In the genomic region with DNA sequence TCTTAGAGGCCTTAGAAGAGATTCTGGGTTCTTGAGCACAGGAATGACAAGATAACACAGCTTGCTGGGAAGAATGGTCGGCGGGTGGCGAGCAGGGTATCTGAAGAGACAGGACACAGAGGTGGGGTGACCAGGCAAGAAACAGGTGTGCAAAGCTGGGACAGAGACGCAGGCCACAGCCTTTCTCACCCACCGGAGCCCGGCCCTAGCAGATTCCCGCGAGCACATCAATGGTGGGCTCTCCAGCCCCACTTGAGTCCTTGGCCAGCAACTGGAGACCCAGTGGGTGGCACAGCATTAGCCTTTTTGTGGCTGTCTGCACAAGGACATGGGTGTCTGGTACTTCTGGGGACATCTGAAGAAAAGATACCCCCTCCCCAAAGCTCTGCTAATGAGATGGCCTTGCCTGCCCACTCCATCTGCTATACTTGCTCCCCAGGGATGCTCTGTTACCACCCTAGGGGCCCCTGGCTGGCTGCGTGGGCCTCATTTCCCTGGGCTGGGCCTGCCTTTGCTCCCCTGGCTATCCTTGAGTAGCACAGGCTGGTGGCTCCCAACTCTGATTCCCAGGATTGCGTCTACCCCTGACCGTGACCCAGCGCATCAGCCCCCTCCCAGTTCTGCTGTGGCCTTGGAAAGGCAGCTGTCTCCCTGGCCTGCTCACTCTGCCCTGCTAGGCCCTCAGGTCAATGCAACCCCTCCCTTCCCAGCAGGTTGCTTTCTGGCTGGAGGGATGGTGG, we compare ENCODE assay signal across 1 cellular context.
TF ChIP-seq lines count a peak whose summit lies in the region.

No MANE protein-coding gene starts in this region.

TF ChIP-seq in GM23338, 12 proteins besides CTCF, POLR2A, EP300 and RAD21:
- TF ChIP-seq, protein P1, sequence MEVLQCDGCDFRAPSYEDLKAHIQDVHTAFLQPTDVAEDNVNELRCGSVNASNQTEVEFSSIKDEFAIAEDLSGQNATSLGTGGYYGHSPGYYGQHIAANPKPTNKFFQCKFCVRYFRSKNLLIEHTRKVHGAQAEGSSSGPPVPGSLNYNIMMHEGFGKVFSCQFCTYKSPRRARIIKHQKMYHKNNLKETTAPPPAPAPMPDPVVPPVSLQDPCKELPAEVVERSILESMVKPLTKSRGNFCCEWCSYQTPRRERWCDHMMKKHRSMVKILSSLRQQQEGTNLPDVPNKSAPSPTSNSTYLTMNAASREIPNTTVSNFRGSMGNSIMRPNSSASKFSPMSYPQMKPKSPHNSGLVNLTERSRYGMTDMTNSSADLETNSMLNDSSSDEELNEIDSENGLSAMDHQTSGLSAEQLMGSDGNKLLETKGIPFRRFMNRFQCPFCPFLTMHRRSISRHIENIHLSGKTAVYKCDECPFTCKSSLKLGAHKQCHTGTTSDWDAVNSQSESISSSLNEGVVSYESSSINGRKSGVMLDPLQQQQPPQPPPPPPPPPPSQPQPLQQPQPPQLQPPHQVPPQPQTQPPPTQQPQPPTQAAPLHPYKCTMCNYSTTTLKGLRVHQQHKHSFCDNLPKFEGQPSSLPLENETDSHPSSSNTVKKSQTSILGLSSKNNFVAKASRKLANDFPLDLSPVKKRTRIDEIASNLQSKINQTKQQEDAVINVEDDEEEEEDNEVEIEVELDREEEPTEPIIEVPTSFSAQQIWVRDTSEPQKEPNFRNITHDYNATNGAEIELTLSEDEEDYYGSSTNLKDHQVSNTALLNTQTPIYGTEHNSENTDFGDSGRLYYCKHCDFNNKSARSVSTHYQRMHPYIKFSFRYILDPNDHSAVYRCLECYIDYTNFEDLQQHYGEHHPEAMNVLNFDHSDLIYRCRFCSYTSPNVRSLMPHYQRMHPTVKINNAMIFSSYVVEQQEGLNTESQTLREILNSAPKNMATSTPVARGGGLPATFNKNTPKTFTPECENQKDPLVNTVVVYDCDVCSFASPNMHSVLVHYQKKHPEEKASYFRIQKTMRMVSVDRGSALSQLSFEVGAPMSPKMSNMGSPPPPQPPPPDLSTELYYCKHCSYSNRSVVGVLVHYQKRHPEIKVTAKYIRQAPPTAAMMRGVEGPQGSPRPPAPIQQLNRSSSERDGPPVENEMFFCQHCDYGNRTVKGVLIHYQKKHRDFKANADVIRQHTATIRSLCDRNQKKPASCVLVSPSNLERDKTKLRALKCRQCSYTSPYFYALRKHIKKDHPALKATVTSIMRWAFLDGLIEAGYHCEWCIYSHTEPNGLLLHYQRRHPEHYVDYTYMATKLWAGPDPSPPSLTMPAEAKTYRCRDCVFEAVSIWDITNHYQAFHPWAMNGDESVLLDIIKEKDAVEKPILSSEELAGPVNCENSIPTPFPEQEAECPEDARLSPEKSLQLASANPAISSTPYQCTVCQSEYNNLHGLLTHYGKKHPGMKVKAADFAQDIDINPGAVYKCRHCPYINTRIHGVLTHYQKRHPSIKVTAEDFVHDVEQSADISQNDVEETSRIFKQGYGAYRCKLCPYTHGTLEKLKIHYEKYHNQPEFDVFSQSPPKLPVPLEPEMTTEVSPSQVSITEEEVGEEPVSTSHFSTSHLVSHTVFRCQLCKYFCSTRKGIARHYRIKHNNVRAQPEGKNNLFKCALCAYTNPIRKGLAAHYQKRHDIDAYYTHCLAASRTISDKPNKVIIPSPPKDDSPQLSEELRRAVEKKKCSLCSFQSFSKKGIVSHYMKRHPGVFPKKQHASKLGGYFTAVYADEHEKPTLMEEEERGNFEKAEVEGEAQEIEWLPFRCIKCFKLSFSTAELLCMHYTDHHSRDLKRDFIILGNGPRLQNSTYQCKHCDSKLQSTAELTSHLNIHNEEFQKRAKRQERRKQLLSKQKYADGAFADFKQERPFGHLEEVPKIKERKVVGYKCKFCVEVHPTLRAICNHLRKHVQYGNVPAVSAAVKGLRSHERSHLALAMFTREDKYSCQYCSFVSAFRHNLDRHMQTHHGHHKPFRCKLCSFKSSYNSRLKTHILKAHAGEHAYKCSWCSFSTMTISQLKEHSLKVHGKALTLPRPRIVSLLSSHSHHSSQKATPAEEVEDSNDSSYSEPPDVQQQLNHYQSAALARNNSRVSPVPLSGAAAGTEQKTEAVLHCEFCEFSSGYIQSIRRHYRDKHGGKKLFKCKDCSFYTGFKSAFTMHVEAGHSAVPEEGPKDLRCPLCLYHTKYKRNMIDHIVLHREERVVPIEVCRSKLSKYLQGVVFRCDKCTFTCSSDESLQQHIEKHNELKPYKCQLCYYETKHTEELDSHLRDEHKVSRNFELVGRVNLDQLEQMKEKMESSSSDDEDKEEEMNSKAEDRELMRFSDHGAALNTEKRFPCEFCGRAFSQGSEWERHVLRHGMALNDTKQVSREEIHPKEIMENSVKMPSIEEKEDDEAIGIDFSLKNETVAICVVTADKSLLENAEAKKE (CRISPR knock-in tag; IDR thresholded peaks at IDR 0.05), result no peak
- TF ChIP-seq ZNF114 (CRISPR knock-in tag; IDR thresholded peaks at IDR 0.05) (no peak), JUNB (IDR thresholded peaks at IDR 0.05; ENCODE audit: unreplicated experiment) (no peak), CREB1 (CRISPR knock-in tag; IDR thresholded peaks at IDR 0.05; ENCODE audit: low read depth) (no peak), STAT1 (IDR thresholded peaks at IDR 0.05; ENCODE audit: unreplicated experiment) (no peak), POLR2AphosphoS5 (IDR thresholded peaks at IDR 0.05; ENCODE audit: low read depth) (no peak), ZNF331 (CRISPR knock-in tag; IDR thresholded peaks at IDR 0.05; ENCODE audit: low read depth) (no peak), EZH2 (IDR thresholded peaks at IDR 0.05; ENCODE audit: low read depth, unreplicated experiment) (no peak)
- TF ChIP-seq, protein P2, sequence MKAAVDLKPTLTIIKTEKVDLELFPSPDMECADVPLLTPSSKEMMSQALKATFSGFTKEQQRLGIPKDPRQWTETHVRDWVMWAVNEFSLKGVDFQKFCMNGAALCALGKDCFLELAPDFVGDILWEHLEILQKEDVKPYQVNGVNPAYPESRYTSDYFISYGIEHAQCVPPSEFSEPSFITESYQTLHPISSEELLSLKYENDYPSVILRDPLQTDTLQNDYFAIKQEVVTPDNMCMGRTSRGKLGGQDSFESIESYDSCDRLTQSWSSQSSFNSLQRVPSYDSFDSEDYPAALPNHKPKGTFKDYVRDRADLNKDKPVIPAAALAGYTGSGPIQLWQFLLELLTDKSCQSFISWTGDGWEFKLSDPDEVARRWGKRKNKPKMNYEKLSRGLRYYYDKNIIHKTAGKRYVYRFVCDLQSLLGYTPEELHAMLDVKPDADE (IDR thresholded peaks at IDR 0.05), result no peak
- TF ChIP-seq, protein P3, sequence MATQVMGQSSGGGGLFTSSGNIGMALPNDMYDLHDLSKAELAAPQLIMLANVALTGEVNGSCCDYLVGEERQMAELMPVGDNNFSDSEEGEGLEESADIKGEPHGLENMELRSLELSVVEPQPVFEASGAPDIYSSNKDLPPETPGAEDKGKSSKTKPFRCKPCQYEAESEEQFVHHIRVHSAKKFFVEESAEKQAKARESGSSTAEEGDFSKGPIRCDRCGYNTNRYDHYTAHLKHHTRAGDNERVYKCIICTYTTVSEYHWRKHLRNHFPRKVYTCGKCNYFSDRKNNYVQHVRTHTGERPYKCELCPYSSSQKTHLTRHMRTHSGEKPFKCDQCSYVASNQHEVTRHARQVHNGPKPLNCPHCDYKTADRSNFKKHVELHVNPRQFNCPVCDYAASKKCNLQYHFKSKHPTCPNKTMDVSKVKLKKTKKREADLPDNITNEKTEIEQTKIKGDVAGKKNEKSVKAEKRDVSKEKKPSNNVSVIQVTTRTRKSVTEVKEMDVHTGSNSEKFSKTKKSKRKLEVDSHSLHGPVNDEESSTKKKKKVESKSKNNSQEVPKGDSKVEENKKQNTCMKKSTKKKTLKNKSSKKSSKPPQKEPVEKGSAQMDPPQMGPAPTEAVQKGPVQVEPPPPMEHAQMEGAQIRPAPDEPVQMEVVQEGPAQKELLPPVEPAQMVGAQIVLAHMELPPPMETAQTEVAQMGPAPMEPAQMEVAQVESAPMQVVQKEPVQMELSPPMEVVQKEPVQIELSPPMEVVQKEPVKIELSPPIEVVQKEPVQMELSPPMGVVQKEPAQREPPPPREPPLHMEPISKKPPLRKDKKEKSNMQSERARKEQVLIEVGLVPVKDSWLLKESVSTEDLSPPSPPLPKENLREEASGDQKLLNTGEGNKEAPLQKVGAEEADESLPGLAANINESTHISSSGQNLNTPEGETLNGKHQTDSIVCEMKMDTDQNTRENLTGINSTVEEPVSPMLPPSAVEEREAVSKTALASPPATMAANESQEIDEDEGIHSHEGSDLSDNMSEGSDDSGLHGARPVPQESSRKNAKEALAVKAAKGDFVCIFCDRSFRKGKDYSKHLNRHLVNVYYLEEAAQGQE (IDR thresholded peaks at IDR 0.05; ENCODE audit: unreplicated experiment), result no peak
